In the genomic region with DNA sequence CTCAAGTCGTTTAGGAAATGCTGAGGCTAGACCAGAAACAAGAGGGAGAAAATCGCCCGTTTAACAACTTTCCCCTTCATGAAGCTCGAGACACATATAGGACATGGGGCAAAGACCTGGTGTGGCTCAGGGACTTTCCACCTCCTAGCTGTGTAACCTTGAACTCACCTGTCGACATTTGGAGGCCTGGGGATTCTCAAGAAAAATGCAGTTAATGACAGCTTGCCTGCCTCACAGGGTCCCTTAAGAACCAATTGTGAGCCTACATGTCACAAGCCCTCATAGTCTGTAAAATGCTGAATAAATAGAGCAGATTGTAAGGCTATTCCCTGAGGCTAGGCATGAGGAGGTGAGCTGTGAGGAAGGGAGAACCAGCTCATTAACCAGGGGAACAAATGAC, we compare ENCODE assay signal across 17 cellular contexts. TPM values are rescaled to one million over a fixed set of nuclear protein-coding genes. Genes with fewer than 3 reads are reported as not detected.
DNase-seq lines count a peak whose midpoint lies in the region; ATAC-seq and TF ChIP-seq lines count a peak whose summit lies in the region.
"Had no signal": no experiment of that assay in that cellular context is flagged by ENCODE, and none has a peak within 500 bp of the region (broad histone marks: within the 10 kb centered on the region; RNA-seq: fewer than 3 reads in every experiment).

No MANE protein-coding gene starts in this region.

- peak overlapping the region; percentile 32 for H3K27ac ChIP-seq in psoas muscle
- H3K27ac ChIP-seq: BLaER1, epithelial cell of prostate had no signal

- DNase-seq in psoas muscle (no peak), NCI-H2171 (lab: John Stamatoyannopoulos, UW) (no peak), NCI-H2029 (lab: John Stamatoyannopoulos, UW) (no peak), MV-4-11 (lab: John Stamatoyannopoulos, UW) (no peak), NCI-H748 treated with DMSO at 0.1 percent for 48 hours (lab: John Stamatoyannopoulos, UW) (no peak)
- DNase-seq: activated CD4-positive, alpha-beta T cell treated with anti-CD3 and anti-CD28 coated beads for 48 hours; activated naive CD8-positive, alpha-beta T cell treated with anti-CD3 and anti-CD28 coated beads, Interleukin-2, amount 50 U/mL, for 24 hours; activated T-cell treated with anti-CD3 and anti-CD28 coated beads, Interleukin-2, amount 50 U/mL, for 24 hours; nephron progenitor cell; PC-9 had no signal

- no peaks in the 10 kb centered on the region for H3K36me3 ChIP-seq in psoas muscle (ENCODE audit: insufficient read depth in 1 of 2, low read depth in 1 of 2)
- H3K36me3 ChIP-seq: BLaER1, HAP-1 had no signal

- peaks cover 12% of the 10 kb centered on the region for H3K4me1 ChIP-seq in psoas muscle
- H3K4me1 ChIP-seq: BLaER1, HAP-1 had no signal

- H3K9me3 ChIP-seq in psoas muscle: no peaks in the 10 kb centered on the region
- H3K9me3 ChIP-seq: BLaER1, HAP-1 had no signal

- no peak for TF ChIP-seq CTCF in psoas muscle (IDR thresholded peaks at IDR 0.05)

- no peaks in the 10 kb centered on the region for H3K27me3 ChIP-seq in psoas muscle (ENCODE audit: insufficient read depth in 3 of 3, low read length in 2 of 3)
- H3K27me3 ChIP-seq: BLaER1 had no signal

- 64 to 77% (median 65%) methylated on average over 5 of the region's 5 CpGs for WGBS in psoas muscle, 3 donors

- intact Hi-C loops in psoas muscle (cut with DNase I): loop anchor here in 1 of 2 donors (5.0 kb wide), 1 partner anchor 322 kb away; the partner anchor contains the start of gene RRBP1

- ATAC-seq in GM18517 (IDR thresholded peaks at IDR 0.05; ENCODE audit: unreplicated experiment) (peak; percentile 49), GM21576 (IDR thresholded peaks at IDR 0.05; ENCODE audit: unreplicated experiment) (peak; percentile 34), HG03565 (IDR thresholded peaks at IDR 0.05; ENCODE audit: unreplicated experiment) (peak; percentile 34), psoas muscle (no peak)
- ATAC-seq: activated naive CD8-positive, alpha-beta T cell treated with anti-CD3 and anti-CD28 coated beads, Interleukin-2, amount 50 U/mL, for 24 hours had no signal

- H3K4me3 ChIP-seq in psoas muscle: no peak overlapping the region
- H3K4me3 ChIP-seq: BLaER1, HAP-1, PC-9 had no signal

RNA-seq across cellular contexts. Expression of gene MGME1, which starts 35.1 kb away (rescaled TPM):
- total RNA-seq in psoas muscle: 10 to 100 TPM in 2 of 4 donors, 1 to 10 TPM in 2; 8.6 to 21.8 (median 12.2) TPM
- 10 to 100 TPM in 1 of 3 donors, 1 to 10 TPM in 2; 4.3 to 13.4 (median 6.8) TPM for polyA plus RNA-seq in psoas muscle

RNA-seq across cellular contexts. Expression of gene SNX5, which starts 35.3 kb away (rescaled TPM):
- total RNA-seq in psoas muscle: 10 to 100 TPM; 59.8 to 81.3 (median 69.7) TPM
- 100 to 1,000 TPM in 1 of 3 donors, 10 to 100 TPM in 2; 82.7 to 113 (median 89.6) TPM for polyA plus RNA-seq in psoas muscle

RNA-seq across cellular contexts. Expression of gene OVOL2, which starts 53.8 kb away (rescaled TPM):
- total RNA-seq in psoas muscle: not detected
- not detected for polyA plus RNA-seq in psoas muscle
- total RNA-seq: chondrocyte had no signal

Comparison
In these comparisons a context has a peak if more than half of its experiments do, and no peak if none do; other contexts are left out.
1. ATAC-seq: peak in GM18517 (single experiment), GM21576 (single experiment) and HG03565 (single experiment); none in psoas muscle (0 of 4).